7 cellular contexts compared by ENCODE assay signal in the genomic region with DNA sequence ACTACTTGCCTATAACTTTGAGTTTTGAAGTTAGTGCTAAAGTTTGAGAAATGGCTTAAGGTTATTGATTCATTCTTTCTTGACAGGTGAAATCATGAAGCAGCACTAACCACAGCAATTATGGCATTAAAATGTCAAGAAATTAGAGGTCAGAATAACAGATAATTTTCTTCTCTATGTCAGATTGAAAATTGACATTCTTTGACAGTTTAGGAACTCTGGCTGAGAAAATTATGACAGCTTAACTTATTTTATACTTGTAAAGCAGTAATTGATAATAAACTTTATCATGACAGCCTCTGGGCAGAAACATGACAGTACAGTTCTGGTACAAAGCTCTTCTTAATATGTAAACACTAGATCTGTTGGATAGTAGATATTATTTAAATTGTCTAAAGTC.
"Had no signal": no experiment of that assay in that cellular context is flagged by ENCODE, and none has a peak within 500 bp of the region (broad histone marks: within the 10 kb centered on the region; RNA-seq: fewer than 3 reads in every experiment).

No MANE protein-coding gene starts in this region.

- FAIRE-seq: GM12878, GM12891, GM12892, GM18507, GM19239 had no signal

- DNase-seq: GDM1, GF-D8 had no signal

- H3K4me3 ChIP-seq: GM12878 had no signal
